8 cellular contexts compared by ENCODE assay signal in the genomic region with DNA sequence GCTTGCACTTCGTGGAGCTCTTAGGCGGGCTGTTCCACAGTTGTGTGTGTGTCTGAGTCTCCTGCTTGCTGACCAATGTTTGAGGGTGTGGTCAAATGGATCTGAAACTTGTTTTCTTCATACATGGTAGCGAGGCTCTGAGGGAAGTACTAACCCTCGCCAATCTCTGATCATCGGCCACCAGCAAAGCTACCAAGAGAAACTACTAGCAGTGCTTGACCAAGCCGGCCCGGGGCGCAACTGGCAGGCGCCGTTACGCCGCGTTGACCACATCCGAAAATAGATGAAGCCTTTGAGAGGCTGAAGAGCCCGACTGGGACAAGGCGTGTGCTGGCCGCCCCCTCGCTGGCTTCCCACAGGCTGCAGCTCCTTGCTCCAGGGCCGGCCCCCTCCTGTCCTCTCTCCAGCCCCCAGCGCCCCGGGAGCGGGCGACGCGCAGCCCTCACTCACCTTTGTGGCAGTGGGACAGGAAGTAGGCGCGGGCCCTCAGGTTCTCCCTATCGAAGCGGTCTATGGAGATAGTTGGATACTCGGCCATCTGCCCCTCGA. TPM values are rescaled to one million over a fixed set of nuclear protein-coding genes. Genes with fewer than 3 reads are reported as not detected.
DNase-seq lines count a peak whose midpoint lies in the region; ATAC-seq lines count a peak whose summit lies in the region.

No MANE protein-coding gene starts in this region.

- intact Hi-C loops in Right ventricle myocardium superior (cut with DNase I): loop anchor here (5.0 to 10.0 kb wide), 2 partner anchors 76 to 141 kb away; partner anchors contain the start of genes RPP38 and SUV39H2

- peaks cover 11% of the 10 kb centered on the region for H3K4me1 Mint-ChIP-seq in activated T-helper 17 cell treated with anti-CD3 and anti-CD28 coated beads, Interleukin-2, amount 50 U/mL, for 72 hours

- H3K27me3 ChIP-seq in trophoblast cell (ENCODE audit: insufficient read depth, low read length): no peaks in the 10 kb centered on the region

- peak overlapping the region; percentile 77 for H3K4me2 ChIP-seq in trophoblast cell (ENCODE audit: low read length)

- peak overlapping the region; percentile 78 for H3K4me3 ChIP-seq in trophoblast cell (ENCODE audit: low read depth, low read length)

- H2AFZ ChIP-seq in trophoblast cell (ENCODE audit: insufficient read depth, low read length, poor library complexity): peak overlapping the region; percentile 74

- peak overlapping the region; percentile 72 for H4K8ac ChIP-seq in trophoblast cell (ENCODE audit: low read depth, low read length)

- H3K36me3 Mint-ChIP-seq in activated T-helper 17 cell treated with anti-CD3 and anti-CD28 coated beads, Interleukin-2, amount 50 U/mL, for 72 hours (ENCODE audit: low read depth): peaks cover 19% of the 10 kb centered on the region

- peak overlapping the region; percentile 24 for H3K18ac ChIP-seq in trophoblast cell (ENCODE audit: low read length)

- peak overlapping the region; percentile 97 for H3K27ac Mint-ChIP-seq in activated T-helper 17 cell treated with anti-CD3 and anti-CD28 coated beads, Interleukin-2, amount 50 U/mL, for 72 hours

- H3K14ac ChIP-seq in trophoblast cell (ENCODE audit: low read length): peak overlapping the region; percentile 53

- H2BK120ac ChIP-seq in trophoblast cell (ENCODE audit: insufficient read depth, low read length, poor library complexity): peak overlapping the region; percentile 46

- H2AK5ac ChIP-seq in trophoblast cell (ENCODE audit: low read length): no peak overlapping the region

- peaks cover 3% of the 10 kb centered on the region in 2 experiments for H3K4me1 ChIP-seq in trophoblast cell (ENCODE audit: control insufficient read depth in 1 of 2, insufficient read depth in 2 of 2, low read length in 2 of 2)

- H3K36me3 ChIP-seq in KOPT-K1 (ENCODE audit: insufficient read depth, low read length) (peaks cover 13% of the 10 kb centered on the region), trophoblast cell (ENCODE audit: control insufficient read depth in 1 of 2, insufficient read depth in 2 of 2, low read length in 2 of 2) (peaks cover 0 to 2% of the 10 kb centered on the region in 2 experiments)

- peaks cover 4% of the 10 kb centered on the region for H3K79me1 ChIP-seq in trophoblast cell (ENCODE audit: low read length)

- H3K23ac ChIP-seq in trophoblast cell (ENCODE audit: low read length): no peak overlapping the region

- H3K79me2 ChIP-seq in trophoblast cell (ENCODE audit: control insufficient read depth, insufficient read depth, low read length, poor library complexity): peaks cover 1% of the 10 kb centered on the region

- peak overlapping the region; percentile 89 for H3K27ac ChIP-seq in KOPT-K1 (ENCODE audit: low read depth, low read length, poor library complexity, severe bottlenecking)
- H3K27ac ChIP-seq in trophoblast cell (ENCODE audit: low read depth, low read length): no peak overlapping the region

- H3K9me3 ChIP-seq in KOPT-K1 (ENCODE audit: insufficient read depth, low read length, poor library complexity, severe bottlenecking): no peaks in the 10 kb centered on the region
- H3K9me3 ChIP-seq in trophoblast cell (ENCODE audit: insufficient read depth, low read depth, low read length): no peaks in the 10 kb centered on the region

- H2BK5ac ChIP-seq in trophoblast cell (ENCODE audit: low read depth, low read length, poor library complexity): peak overlapping the region; percentile 15

- peak overlapping the region; percentile 18 for H3K4ac ChIP-seq in trophoblast cell (ENCODE audit: low read depth, low read length)

- DNase-seq in NCI-H748 (lab: John Stamatoyannopoulos, UW; ENCODE audit: unreplicated experiment): peak; percentile 60
- no peak for DNase-seq in NCI-H748 treated with DMSO at 0.1 percent for 48 hours (lab: John Stamatoyannopoulos, UW)
- DNase-seq in Right ventricle myocardium superior: peak; percentile 64
- peak; percentile 17 to 55 for DNase-seq in trophoblast cell
- no peak for DNase-seq in medulla oblongata (ENCODE audit: extremely low spot score)

- ATAC-seq in GM21825 (IDR thresholded peaks at IDR 0.05; ENCODE audit: unreplicated experiment) (peak; percentile 36), Right ventricle myocardium superior (ENCODE audit: poor library complexity) (peak; percentile 64)
- ATAC-seq in activated T-helper 17 cell treated with anti-CD3 and anti-CD28 coated beads, Interleukin-2, amount 50 U/mL, for 72 hours (replicated peaks): peak; percentile 57

- WGBS in trophoblast cell (ENCODE audit: extremely low coverage, insufficient coverage, insufficient read length): no CpG with 5 or more reads among the region's 31 CpGs

- no peaks in the 10 kb centered on the region for H3K9me3 Mint-ChIP-seq in activated T-helper 17 cell treated with anti-CD3 and anti-CD28 coated beads, Interleukin-2, amount 50 U/mL, for 72 hours

- no peaks in the 10 kb centered on the region for H3K27me3 Mint-ChIP-seq in activated T-helper 17 cell treated with anti-CD3 and anti-CD28 coated beads, Interleukin-2, amount 50 U/mL, for 72 hours

- H4K12ac ChIP-seq in trophoblast cell (ENCODE audit: low read depth, low read length): peak overlapping the region; percentile 36

- no peak overlapping the region for H2BK12ac ChIP-seq in trophoblast cell (ENCODE audit: low read length)

- peak overlapping the region; percentile 77 for H3K9ac ChIP-seq in trophoblast cell (ENCODE audit: low read length)

- peak overlapping the region; percentile 41 for H4K91ac ChIP-seq in trophoblast cell (ENCODE audit: low read depth, low read length)

- H3K4me3 Mint-ChIP-seq in activated T-helper 17 cell treated with anti-CD3 and anti-CD28 coated beads, Interleukin-2, amount 50 U/mL, for 72 hours: peak overlapping the region; percentile 96

RNA-seq across cellular contexts. Expression of gene DCLRE1C, which starts 0.4 kb away (rescaled TPM):
- 10 to 100 TPM; 16.5 to 20.1 TPM for total RNA-seq in activated T-helper 17 cell treated with anti-CD3 and anti-CD28 coated beads, Interleukin-2, amount 50 U/mL, for 72 hours
- 2.2 TPM for total RNA-seq in Right ventricle myocardium superior
- 4.7 and 5.1 TPM in 2 replicates for polyA plus RNA-seq in trophoblast cell (2013)

RNA-seq across cellular contexts. Expression of gene MEIG1, which starts 5.7 kb away (rescaled TPM):
- under 1 TPM in 1 of 2 donors, not detected in 1; 0.48 TPM for total RNA-seq in activated T-helper 17 cell treated with anti-CD3 and anti-CD28 coated beads, Interleukin-2, amount 50 U/mL, for 72 hours
- not detected for total RNA-seq in Right ventricle myocardium superior
- 0.18 and 0.28 TPM in 2 replicates for polyA plus RNA-seq in trophoblast cell (2013)

Comparison
In these comparisons a context has a peak if more than half of its experiments do, and no peak if none do; other contexts are left out.
1. DNase-seq: peak in NCI-H748 (single experiment), Right ventricle myocardium superior (single experiment) and trophoblast cell (2 of 2); none in NCI-H748 treated with DMSO at 0.1 percent for 48 hours (single experiment) and medulla oblongata (single experiment).
2. Peak in every context shown above with its lines, with median percentiles within 50 percentile points of each other: ATAC-seq.